37 cellular contexts compared by ENCODE assay signal in genomic region chr6:165760803-165761185, GRCh38.
"Had no signal": no experiment of that assay in that cellular context is flagged by ENCODE, and none has a peak within 500 bp of the region (broad histone marks: within the 10 kb centered on the region; RNA-seq: fewer than 3 reads in every experiment).

No MANE protein-coding gene starts in this region.

- H3K27me3 ChIP-seq: adrenal gland, ascending aorta, cardiac muscle cell had no signal

- H3K27me3 Mint-ChIP-seq: activated B cell treated with CpG ODN at 0.5 μM for 24 hours; activated CD4-positive, alpha-beta memory T cell treated with anti-CD3 and anti-CD28 coated beads for 36 hours; activated CD4-positive, alpha-beta T cell treated with anti-CD3 and anti-CD28 coated beads, Interleukin-2, amount 10 ng/mL, durations not matched to agents 24 days and 14 days had no signal

- H3K4me3 Mint-ChIP-seq: activated B cell treated with CpG ODN at 0.5 μM for 24 hours; activated CD4-positive, alpha-beta memory T cell treated with anti-CD3 and anti-CD28 coated beads for 36 hours; activated CD4-positive, alpha-beta T cell treated with anti-CD3 and anti-CD28 coated beads, Interleukin-2, amount 10 ng/mL, durations not matched to agents 24 days and 14 days; activated CD8-positive, alpha-beta T cell treated with anti-CD3 and anti-CD28 coated beads for 36 hours; activated naive CD4-positive, alpha-beta T cell treated with anti-CD3 and anti-CD28 coated beads for 36 hours; activated naive CD8-positive, alpha-beta T cell treated with anti-CD3 and anti-CD28 coated beads for 36 hours; activated T-cell treated with anti-CD3 and anti-CD28 coated beads, Interleukin-2, amount 50 U/mL, for 4 hours; activated T-cell treated with anti-CD3 and anti-CD28 coated beads, Interleukin-2, amount 50 U/mL, for 72 hours; brain; central memory CD8-positive, alpha-beta T cell; T-helper 1 cell treated with Interleukin-12 subunit alpha and Interleukin-12 subunit beta and Interleukin-4 antibody, amounts not matched to agents 30 μg/mL and 1 μg/mL, for 36 hours; T-helper 2 cell treated with Interferon-gamma antibody and Interleukin-4, amounts not matched to agents 5 μg/mL and 100 μg/mL, for 36 hours had no signal

- H3K9me3 ChIP-seq: ascending aorta had no signal

- H3K36me3 Mint-ChIP-seq: activated CD4-positive, alpha-beta memory T cell treated with anti-CD3 and anti-CD28 coated beads for 36 hours; activated naive CD4-positive, alpha-beta T cell treated with anti-CD3 and anti-CD28 coated beads, Interleukin-2, amount 50 U/mL, for 72 hours; activated naive CD8-positive, alpha-beta T cell treated with anti-CD3 and anti-CD28 coated beads for 36 hours; brain had no signal

- FAIRE-seq: bronchial epithelial cell, TTC549 had no signal

- DNase-seq: activated B cell treated with CpG ODN at 0.5 μM for 24 hours; activated CD4-positive, alpha-beta memory T cell treated with anti-CD3 and anti-CD28 coated beads for 36 hours; activated CD4-positive, alpha-beta T cell treated with anti-CD3 and anti-CD28 coated beads for 4 hours; activated CD4-positive, alpha-beta T cell treated with anti-CD3 and anti-CD28 coated beads, Interleukin-2, amount 10 ng/mL, durations not matched to agents 24 days and 14 days; activated CD4-positive, alpha-beta T cell treated with anti-CD3 and anti-CD28 coated beads, Interleukin-2, amount 50 U/mL, for 1 hour; activated CD4-positive, alpha-beta T cell treated with anti-CD3 and anti-CD28 coated beads, Interleukin-2, amount 50 U/mL, for 4 hours; activated CD4-positive, CD25-positive, alpha-beta regulatory T cell treated with anti-CD3 and anti-CD28 coated beads, Interleukin-2, amount 50 U/mL, for 72 hours; activated CD8-positive, alpha-beta memory T cell treated with anti-CD3 and anti-CD28 coated beads, Interleukin-2, amount 50 U/mL, for 4 hours; activated CD8-positive, alpha-beta T cell treated with anti-CD3 and anti-CD28 coated beads for 36 hours; activated effector memory CD4-positive, alpha-beta T cell treated with anti-CD3 and anti-CD28 coated beads, Interleukin-2, amount 50 U/mL, for 16 hours; activated gamma-delta T cell treated with Interleukin-2 at 50 U/mL for 16 hours; activated naive CD4-positive, alpha-beta T cell; activated naive CD4-positive, alpha-beta T cell treated with anti-CD3 and anti-CD28 coated beads for 36 hours; activated naive CD4-positive, alpha-beta T cell treated with anti-CD3 and anti-CD28 coated beads, Interleukin-2, amount 50 U/mL, for 16 hours; activated naive CD8-positive, alpha-beta T cell treated with anti-CD3 and anti-CD28 coated beads for 36 hours; activated T-cell treated with anti-CD3 and anti-CD28 coated beads for 4 hours; activated T-cell treated with anti-CD3 and anti-CD28 coated beads, Interleukin-2, amount 50 U/mL, for 1 hour; activated T-cell treated with anti-CD3 and anti-CD28 coated beads, Interleukin-2, amount 50 U/mL, for 4 hours; activated T-cell treated with anti-CD3 and anti-CD28 coated beads, Interleukin-2, amount 50 U/mL, for 72 hours; adrenal gland; amniotic stem cell; anterior cingulate cortex; caudate nucleus; cerebellar nuclear complex; T-helper 2 cell; T-helper 9 cell had no signal

- H3K27ac ChIP-seq: adrenal gland, ascending aorta, cardiac muscle cell, VCaP had no signal

- H3K4me1 Mint-ChIP-seq: activated B cell treated with CpG ODN at 0.5 μM for 24 hours; activated CD4-positive, alpha-beta T cell treated with anti-CD3 and anti-CD28 coated beads, Interleukin-2, amount 10 ng/mL, durations not matched to agents 24 days and 14 days; activated naive CD8-positive, alpha-beta T cell treated with anti-CD3 and anti-CD28 coated beads for 36 hours; brain; central memory CD8-positive, alpha-beta T cell had no signal

- H3K27ac Mint-ChIP-seq: activated B cell treated with CpG ODN at 0.5 μM for 24 hours; activated CD4-positive, alpha-beta memory T cell treated with anti-CD3 and anti-CD28 coated beads for 36 hours; activated CD4-positive, alpha-beta T cell treated with anti-CD3 and anti-CD28 coated beads, Interleukin-2, amount 10 ng/mL, durations not matched to agents 24 days and 14 days; activated CD8-positive, alpha-beta T cell treated with anti-CD3 and anti-CD28 coated beads for 36 hours; activated naive CD4-positive, alpha-beta T cell treated with anti-CD3 and anti-CD28 coated beads for 36 hours; activated naive CD4-positive, alpha-beta T cell treated with anti-CD3 and anti-CD28 coated beads, Interleukin-2, amount 50 U/mL, for 72 hours; activated naive CD8-positive, alpha-beta T cell treated with anti-CD3 and anti-CD28 coated beads for 36 hours; activated T-cell treated with anti-CD3 and anti-CD28 coated beads, Interleukin-2, amount 50 U/mL, for 72 hours; activated T-helper 2 cell treated with anti-CD3 and anti-CD28 coated beads, Interferon-gamma antibody, Interleukin-2, Interleukin-4, amounts not matched to agents 10 μg/mL and 5 μg/mL and 100 μg/mL, durations not matched to agents 14 hours and 24 hours and 36 hours; brain; T-helper 1 cell treated with Interleukin-12 subunit alpha and Interleukin-12 subunit beta and Interleukin-4 antibody, amounts not matched to agents 30 μg/mL and 1 μg/mL, for 36 hours; T-helper 2 cell treated with Interferon-gamma antibody and Interleukin-4, amounts not matched to agents 5 μg/mL and 100 μg/mL, for 36 hours had no signal

- ATAC-seq: activated CD8-positive, alpha-beta T cell treated with anti-CD3 and anti-CD28 coated beads for 36 hours; activated naive CD4-positive, alpha-beta T cell treated with anti-CD3 and anti-CD28 coated beads, Interleukin-2, amount 50 U/mL, for 72 hours; activated T-cell treated with anti-CD3 and anti-CD28 coated beads, Interleukin-2, amount 50 U/mL, for 4 hours; activated T-cell treated with anti-CD3 and anti-CD28 coated beads, Interleukin-2, amount 50 U/mL, for 72 hours had no signal

- H3K9me3 Mint-ChIP-seq: activated CD4-positive, alpha-beta T cell treated with anti-CD3 and anti-CD28 coated beads, Interleukin-2, amount 10 ng/mL, durations not matched to agents 24 days and 14 days; activated CD8-positive, alpha-beta T cell treated with anti-CD3 and anti-CD28 coated beads for 36 hours; activated naive CD4-positive, alpha-beta T cell treated with anti-CD3 and anti-CD28 coated beads for 36 hours; activated T-helper 2 cell treated with anti-CD3 and anti-CD28 coated beads, Interferon-gamma antibody, Interleukin-2, Interleukin-4, amounts not matched to agents 10 μg/mL and 5 μg/mL and 100 μg/mL, durations not matched to agents 14 hours and 24 hours and 36 hours; T-helper 1 cell treated with Interleukin-12 subunit alpha and Interleukin-12 subunit beta and Interleukin-4 antibody, amounts not matched to agents 30 μg/mL and 1 μg/mL, for 36 hours had no signal

- H3K4me1 ChIP-seq: adrenal gland, ascending aorta had no signal

- H3K4me3 ChIP-seq: adrenal gland, ascending aorta, cardiac muscle cell had no signal

- H3K36me3 ChIP-seq: adrenal gland, ascending aorta, cardiac muscle cell had no signal
